In genomic region chr3:9951598-9951961, GRCh38 we compare ENCODE assay signal across 8 cellular contexts. TPM values are rescaled to one million over a fixed set of nuclear protein-coding genes. Genes with fewer than 3 reads are reported as not detected.
DNase-seq lines count a peak whose midpoint lies in the region; ATAC-seq and TF ChIP-seq lines count a peak whose summit lies in the region.

No MANE protein-coding gene starts in this region.

- TF ChIP-seq CTCF in DOHH2 (IDR thresholded peaks at IDR 0.05; ENCODE audit: low read depth, low read length, poor library complexity, severe bottlenecking), result no peak
- TF ChIP-seq CTCF in nephron (IDR thresholded peaks at IDR 0.05; ENCODE audit: unreplicated experiment in 3 of 3), result no peak

- CTCF ChIA-PET in HEK293T (lab: Yijun Ruan, JAX), result no interaction called here

- no peaks in the 10 kb centered on the region for H3K9me3 ChIP-seq in DOHH2 (ENCODE audit: control insufficient read depth, insufficient read depth, low read length)

- H3K9me3 Mint-ChIP-seq in nephron, result no peaks in the 10 kb centered on the region

- H3F3A ChIP-seq in DOHH2 (ENCODE audit: control insufficient read depth, insufficient read depth), result no peaks in the 10 kb centered on the region

- no peaks in the 10 kb centered on the region for H3K36me3 Mint-ChIP-seq in nephron (ENCODE audit: low read depth)

- H3K27me3 Mint-ChIP-seq in nephron (ENCODE audit: low read depth), result peaks cover 4% of the 10 kb centered on the region

- peak overlapping the region; percentile 79 to 84 (median 81) for H3K4me3 Mint-ChIP-seq in nephron

- H4K20me1 ChIP-seq in DOHH2 (ENCODE audit: control insufficient read depth, insufficient read depth, low read depth, low read length), result no peaks in the 10 kb centered on the region

- H3K4me1 Mint-ChIP-seq in nephron, result peaks cover 29% of the 10 kb centered on the region

- H3K9me2 ChIP-seq in DOHH2 (replicated peaks; ENCODE audit: control insufficient read depth, low read length), result no peaks in the 10 kb centered on the region

- POLR2A ChIA-PET in HEK293T (lab: Yijun Ruan, JAX), result interaction anchor here (0.8 to 1.0 kb wide), 2 partner anchors 9 to 18 kb away, joined by 3 read pairs; partner anchors contain the start of gene CRELD1

- H3K79me2 ChIP-seq in DOHH2 (ENCODE audit: control insufficient read depth, low read length), result no peaks in the 10 kb centered on the region

- H3K27me3 ChIP-seq in DOHH2 (ENCODE audit: control insufficient read depth, low read length), result peaks cover 12% of the 10 kb centered on the region

- H3K27ac Mint-ChIP-seq in nephron, result no peak overlapping the region

- H3K4me2 ChIP-seq in DOHH2 (ENCODE audit: low read length), result peak overlapping the region; percentile 77

- H3K4me3 ChIP-seq in DOHH2 (ENCODE audit: low read length), result peak overlapping the region; percentile 75

- DNase-seq in caudate nucleus (lab: John Stamatoyannopoulos, UW) (peak in 16 of 61 donors; percentile 12 to 69 (median 30)), mucosa of gallbladder (ENCODE audit: low spot score) (no peak), HEK293T (ENCODE audit: extremely low spot score) (no peak), inferior parietal cortex (ENCODE audit: extremely low spot score) (no peak)

- H3K36me3 ChIP-seq in DOHH2 (ENCODE audit: control insufficient read depth, low read length), result no peaks in the 10 kb centered on the region

- H3K27ac ChIP-seq in DOHH2 (ENCODE audit: low read depth, low read length) (no peak overlapping the region), caudate nucleus (ENCODE audit: low read depth, low read length) (peak overlapping the region; percentile 17)

- peaks cover 17% of the 10 kb centered on the region for H3K4me1 ChIP-seq in DOHH2 (ENCODE audit: control insufficient read depth, low read length)

- ATAC-seq in HG03064 (IDR thresholded peaks at IDR 0.05; ENCODE audit: low read depth, unreplicated experiment) (peak; percentile 12), HG03439 (IDR thresholded peaks at IDR 0.05; ENCODE audit: unreplicated experiment) (no peak)

TF ChIP-seq in HEK293T, 16 proteins besides CTCF, POLR2A, EP300 and RAD21:
- TF ChIP-seq FOXM1 (IDR thresholded peaks at IDR 0.05; ENCODE audit: borderline replicate concordance) (no peak), L3MBTL2 (conservative IDR thresholded peaks at IDR 0.05) (no peak), SP1 (IDR thresholded peaks at IDR 0.05) (no peak), SUZ12 (IDR thresholded peaks at IDR 0.05) (no peak), ZNF384 (IDR thresholded peaks at IDR 0.05) (no peak), FOXK2 (IDR thresholded peaks at IDR 0.05) (no peak), TARDBP (IDR thresholded peaks at IDR 0.05) (no peak), NFRKB (IDR thresholded peaks at IDR 0.05) (no peak), PKNOX1 (IDR thresholded peaks at IDR 0.05) (no peak)

RNA-seq across cellular contexts. Expression of gene PRRT3, which starts 0.6 kb away (rescaled TPM):
- total RNA-seq in mucosa of gallbladder, result 6.1 TPM

RNA-seq across cellular contexts. Expression of gene CRELD1, which starts 17.9 kb away (rescaled TPM):
- total RNA-seq in mucosa of gallbladder, result 116 TPM

RNA-seq across cellular contexts. Expression of gene IL17RC, which starts 34.7 kb away (rescaled TPM):
- 33.3 TPM for total RNA-seq in mucosa of gallbladder

RNA-seq across cellular contexts. Expression of gene EMC3, which starts 35.1 kb away (rescaled TPM):
- 73.9 TPM for total RNA-seq in mucosa of gallbladder

RNA-seq across cellular contexts. Expression of gene IL17RE, which starts 48.9 kb away (rescaled TPM):
- 91.5 TPM for total RNA-seq in mucosa of gallbladder
